8 cellular contexts compared by ENCODE assay signal in the genomic region with DNA sequence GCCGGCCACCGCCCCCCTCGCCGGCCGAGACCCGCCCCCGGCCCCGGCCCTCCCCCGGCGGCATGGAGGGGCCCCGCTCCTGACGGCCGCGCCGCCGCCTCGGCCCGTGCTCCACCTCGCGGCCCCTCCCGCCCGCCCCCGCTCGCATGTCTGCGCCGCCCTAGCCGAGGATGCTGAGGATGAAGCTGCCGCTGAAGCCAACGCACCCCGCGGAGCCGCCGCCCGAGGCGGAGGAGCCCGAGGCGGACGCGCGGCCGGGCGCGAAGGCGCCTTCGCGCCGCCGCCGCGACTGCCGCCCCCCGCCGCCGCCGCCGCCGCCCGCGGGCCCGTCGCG. TPM values are rescaled to one million over a fixed set of nuclear protein-coding genes. Genes with fewer than 3 reads are reported as not detected.
DNase-seq lines count a peak whose midpoint lies in the region; ATAC-seq and TF ChIP-seq lines count a peak whose summit lies in the region.

No MANE protein-coding gene starts in this region.

- H3K36me3 ChIP-seq in DND-41 (ENCODE audit: insufficient read depth, low read length) (no peaks in the 10 kb centered on the region; the same call in 1 of the 2 replicates), OCI-LY3 (replicated peaks; ENCODE audit: low read depth, low read length) (no peaks in the 10 kb centered on the region), fibroblast of lung (ENCODE audit: control insufficient read depth, insufficient read depth, low read length) (no peaks in the 10 kb centered on the region), gastrocnemius medialis (no peaks in the 10 kb centered on the region)

- peaks cover 17% of the 10 kb centered on the region for H3K36me3 Mint-ChIP-seq in activated naive CD8-positive, alpha-beta T cell treated with anti-CD3 and anti-CD28 coated beads, Interleukin-2, amount 50 U/mL, for 24 hours (ENCODE audit: low read depth)

- no peaks in the 10 kb centered on the region for H3K9me3 ChIP-seq in DND-41 (ENCODE audit: insufficient read depth, low read length, severe bottlenecking)
- H3K9me3 ChIP-seq in OCI-LY3 (ENCODE audit: insufficient read depth, low read length) = no peaks in the 10 kb centered on the region
- H3K9me3 ChIP-seq in fibroblast of lung (ENCODE audit: control insufficient read depth, insufficient read depth, low read depth, low read length) = no peaks in the 10 kb centered on the region
- H3K9me3 ChIP-seq in gastrocnemius medialis = no peaks in the 10 kb centered on the region

- H2AFZ ChIP-seq in DND-41 (ENCODE audit: low read depth, low read length) = no peak overlapping the region
- no peak overlapping the region for H2AFZ ChIP-seq in OCI-LY3 (ENCODE audit: low read depth, low read length)
- no peak overlapping the region for H2AFZ ChIP-seq in fibroblast of lung (ENCODE audit: low read length)

- H3K9ac ChIP-seq in DND-41 (ENCODE audit: low read depth, low read length) (peak overlapping the region; percentile 75), OCI-LY3 (ENCODE audit: low read length) (no peak overlapping the region), fibroblast of lung (ENCODE audit: insufficient read depth, low read length) (peak overlapping the region; percentile 76)

- no peaks in the 10 kb centered on the region for H3K9me3 Mint-ChIP-seq in activated naive CD8-positive, alpha-beta T cell treated with anti-CD3 and anti-CD28 coated beads, Interleukin-2, amount 50 U/mL, for 24 hours

- H3K4me3 ChIP-seq in DND-41 (ENCODE audit: low read depth in 1 of 2, low read length in 2 of 2) (peak overlapping the region in 1 of 2 experiments; percentile 86; a peak in 2 of 4 replicates), OCI-LY3 (ENCODE audit: low read length) (peak overlapping the region; percentile 78), fibroblast of lung (replicated peaks in 1 of 4; ENCODE audit: control extremely low read depth in 1 of 4, insufficient read depth in 1 of 4, low read depth in 3 of 4, low read length in 4 of 4) (peak overlapping the region in 3 of 4 experiments; percentile 82 to 90 (median 84)), gastrocnemius medialis (peak overlapping the region; percentile 57 to 95 (median 74))

- in situ Hi-C loops in gastrocnemius medialis (cut with MboI; ENCODE audit: low sequenced_read_pairs in 4 of 4) = no loop called here

- no peak for ATAC-seq in DND-41 (ENCODE audit: insufficient read depth, low read depth)
- peak in 1 of 2 donors; percentile 0 for ATAC-seq in gastrocnemius medialis
- ATAC-seq in GM19328 (IDR thresholded peaks at IDR 0.05; ENCODE audit: unreplicated experiment) = no peak
- no peak for ATAC-seq in activated naive CD8-positive, alpha-beta T cell treated with anti-CD3 and anti-CD28 coated beads, Interleukin-2, amount 50 U/mL, for 24 hours
- no peak for ATAC-seq in GM18867 (IDR thresholded peaks at IDR 0.05; ENCODE audit: unreplicated experiment)

- H3K4me1 ChIP-seq in DND-41 (ENCODE audit: insufficient read depth, low read length) = peaks cover 54% of the 10 kb centered on the region
- H3K4me1 ChIP-seq in OCI-LY3 (ENCODE audit: low read length) = peaks cover 26% of the 10 kb centered on the region
- peaks cover 13% of the 10 kb centered on the region for H3K4me1 ChIP-seq in fibroblast of lung (ENCODE audit: control insufficient read depth, extremely low read depth, insufficient read depth, low read length)
- H3K4me1 ChIP-seq in gastrocnemius medialis = peaks cover 18 to 28% of the 10 kb centered on the region in 2 donors

- H3K27ac ChIP-seq in DND-41 (ENCODE audit: low read length) (no peak overlapping the region), OCI-LY3 (ENCODE audit: low read length) (peak overlapping the region; percentile 80), fibroblast of lung (ENCODE audit: insufficient read depth, low read length) (peak overlapping the region; percentile 82), gastrocnemius medialis (peak overlapping the region; percentile 98 to 100 (median 99))

- H3K27ac Mint-ChIP-seq in activated naive CD8-positive, alpha-beta T cell treated with anti-CD3 and anti-CD28 coated beads, Interleukin-2, amount 50 U/mL, for 24 hours = no peak overlapping the region

- peaks cover 39% of the 10 kb centered on the region for H3K4me1 Mint-ChIP-seq in activated naive CD8-positive, alpha-beta T cell treated with anti-CD3 and anti-CD28 coated beads, Interleukin-2, amount 50 U/mL, for 24 hours

- intact Hi-C loops in gastrocnemius medialis (cut with DNase I; ENCODE audit: low total_unique reads) = loop anchor here (2.0 to 5.0 kb wide), 4 partner anchors 62 to 900 kb away; a partner anchor contains a TSS

- H3K27me3 Mint-ChIP-seq in activated naive CD8-positive, alpha-beta T cell treated with anti-CD3 and anti-CD28 coated beads, Interleukin-2, amount 50 U/mL, for 24 hours = no peaks in the 10 kb centered on the region

- H3K4me2 ChIP-seq in DND-41 (ENCODE audit: insufficient read depth, low read length) = peak overlapping the region; percentile 93; the same call in 1 of the 2 replicates
- no peak overlapping the region for H3K4me2 ChIP-seq in OCI-LY3 (ENCODE audit: low read length)
- H3K4me2 ChIP-seq in fibroblast of lung (ENCODE audit: extremely low read depth, insufficient read depth, low read length) = no peak overlapping the region

- H3K27me3 ChIP-seq in DND-41 (ENCODE audit: insufficient read depth, low read length, poor library complexity) = no peaks in the 10 kb centered on the region
- H3K27me3 ChIP-seq in OCI-LY3 (ENCODE audit: low read depth, low read length) = peaks cover 8% of the 10 kb centered on the region; the same call in 1 of the 2 replicates
- H3K27me3 ChIP-seq in fibroblast of lung (ENCODE audit: control insufficient read depth, insufficient read depth, low read length) = no peaks in the 10 kb centered on the region
- H3K27me3 ChIP-seq in gastrocnemius medialis = no peaks in the 10 kb centered on the region

- DNase-seq in DND-41 = no peak
- DNase-seq in fibroblast of lung (ENCODE audit: low read depth in 2 of 2) = no peak
- no peak for DNase-seq in gastrocnemius medialis
- DNase-seq in activated naive CD8-positive, alpha-beta T cell treated with anti-CD3 and anti-CD28 coated beads, Interleukin-2, amount 50 U/mL, for 24 hours = no peak
- DNase-seq in A172 (ENCODE audit: low spot score) = no peak

- no peak overlapping the region for H3K4me3 Mint-ChIP-seq in activated naive CD8-positive, alpha-beta T cell treated with anti-CD3 and anti-CD28 coated beads, Interleukin-2, amount 50 U/mL, for 24 hours

- no peak for TF ChIP-seq POLR2A in gastrocnemius medialis (IDR thresholded peaks at IDR 0.05)

- TF ChIP-seq CTCF in DND-41 (IDR thresholded peaks at IDR 0.05; ENCODE audit: borderline replicate concordance, extremely low read depth, low read length, poor library complexity, severe bottlenecking) (no peak), OCI-LY3 (IDR thresholded peaks at IDR 0.05; ENCODE audit: low read depth, low read length) (no peak), fibroblast of lung (conservative IDR thresholded peaks at IDR 0.05 in 1 of 2, IDR thresholded peaks at IDR 0.05 in 1 of 2; ENCODE audit: low read depth in 1 of 2, low read length in 2 of 2) (no peak), gastrocnemius medialis (IDR thresholded peaks at IDR 0.05 in 4 of 5, conservative IDR thresholded peaks at IDR 0.05 in 1 of 5) (no peak)

- H4K20me1 ChIP-seq in DND-41 (ENCODE audit: insufficient read depth, low read length) (no peaks in the 10 kb centered on the region), OCI-LY3 (ENCODE audit: insufficient read depth, low read length) (no peaks in the 10 kb centered on the region), fibroblast of lung (ENCODE audit: control insufficient read depth, extremely low read depth, insufficient read depth, low read length) (no peaks in the 10 kb centered on the region)

- H3K79me2 ChIP-seq in DND-41 (ENCODE audit: insufficient read depth, low read length) (peaks cover 44% of the 10 kb centered on the region), OCI-LY3 (ENCODE audit: low read length) (peaks cover 44% of the 10 kb centered on the region), fibroblast of lung (ENCODE audit: control insufficient read depth, insufficient read depth, low read length) (peaks cover 23% of the 10 kb centered on the region)

RNA-seq across cellular contexts. Expression of a gene that starts 0.4 kb away (rescaled TPM):
- total RNA-seq in fibroblast of lung = 10.9 and 14.6 TPM in 2 replicates
- 5.3 and 6.0 TPM in 2 replicates for polyA plus RNA-seq in fibroblast of lung
- polyA plus RNA-seq in fibroblast of lung (2012) = 2.9 and 3.3 TPM in 2 replicates
- polyA minus RNA-seq in fibroblast of lung (ENCODE audit: low replicate concordance) = 6.7 and 23.8 TPM in 2 replicates
- total RNA-seq in gastrocnemius medialis = 10 to 100 TPM; 22.1 to 37.9 (median 32.0) TPM
- total RNA-seq in A172 (2014; rRNA removed; shearing (Covaris generic)) = 2.7 and 8.3 TPM in 2 replicates
